1 cellular context compared by ENCODE assay signal in genomic region chr18:3994061-3994687, GRCh38.
TF ChIP-seq lines count a peak whose summit lies in the region.

No MANE protein-coding gene starts in this region.

TF ChIP-seq in GM12878, 131 proteins besides CTCF, POLR2A, EP300 and RAD21 (continued from another document):
- TF ChIP-seq ZNF687 (IDR thresholded peaks at IDR 0.05), result no peak
- TF ChIP-seq E4F1 (IDR thresholded peaks at IDR 0.05; ENCODE audit: borderline replicate concordance, partially characterized antibody), result no peak
